In the genomic region with DNA sequence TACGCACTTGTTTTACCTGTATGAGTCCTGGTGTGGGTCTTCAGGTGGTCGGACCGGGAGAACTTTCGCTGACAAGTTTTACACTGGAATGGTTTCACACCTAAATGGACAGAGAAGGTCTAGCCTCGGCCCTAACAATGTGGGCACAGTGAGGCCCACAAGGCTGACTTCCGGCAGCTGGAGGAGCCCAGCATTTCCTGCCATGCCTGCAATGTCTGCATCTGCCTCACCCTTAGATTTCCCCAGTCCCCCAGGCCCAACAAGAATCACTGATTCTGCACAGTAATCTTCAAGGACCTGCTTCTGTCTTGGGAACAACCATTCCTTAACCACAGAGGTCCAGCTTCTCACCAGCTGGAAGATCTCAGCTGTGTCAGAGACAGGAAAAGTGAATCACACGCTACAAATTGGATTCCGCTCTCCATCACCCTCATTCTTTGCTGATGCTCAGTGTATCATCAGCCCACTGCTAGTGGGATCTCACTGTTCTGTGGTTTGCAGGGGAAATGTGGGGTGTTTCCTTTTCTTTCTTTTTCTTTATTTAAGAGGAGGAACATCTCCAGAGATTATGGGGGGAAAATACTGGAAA, we compare ENCODE assay signal across 19 cellular contexts. TPM values are rescaled to one million over a fixed set of nuclear protein-coding genes. Genes with fewer than 3 reads are reported as not detected.
DNase-seq lines count a peak whose midpoint lies in the region; TF ChIP-seq lines count a peak whose summit lies in the region.
"Had no signal": no experiment of that assay in that cellular context is flagged by ENCODE, and none has a peak within 500 bp of the region (broad histone marks: within the 10 kb centered on the region; RNA-seq: fewer than 3 reads in every experiment).

No MANE protein-coding gene starts in this region.

- TF ChIP-seq CTCF in astrocyte of the spinal cord (IDR thresholded peaks at IDR 0.05; ENCODE audit: low read depth, low read length), result no peak
- no peak for TF ChIP-seq CTCF in progenitor cell of endocrine pancreas (IDR thresholded peaks at IDR 0.05; ENCODE audit: unreplicated experiment)
- TF ChIP-seq CTCF in mammary epithelial cell (conservative IDR thresholded peaks at IDR 0.05 in 1 of 2, IDR thresholded peaks at IDR 0.05 in 1 of 2; ENCODE audit: extremely low read depth in 1 of 2, insufficient read depth in 1 of 2, low read depth in 1 of 2, low read length in 2 of 2), result no peak

- no peaks in the 10 kb centered on the region for H4K20me1 ChIP-seq in mammary epithelial cell (ENCODE audit: insufficient read depth, low read length)

- H3K4me3 ChIP-seq in astrocyte of the spinal cord (ENCODE audit: low read depth, low read length) (no peak overlapping the region), trophoblast cell (ENCODE audit: low read depth, low read length) (no peak overlapping the region), mammary epithelial cell (replicated peaks in 1 of 3; ENCODE audit: insufficient read depth in 1 of 3, low read depth in 2 of 3, low read length in 3 of 3) (no peak overlapping the region)
- H3K4me3 ChIP-seq: neural progenitor cell, sigmoid colon had no signal

- H3K9ac ChIP-seq in trophoblast cell (ENCODE audit: low read length) (no peak overlapping the region), mammary epithelial cell (ENCODE audit: insufficient read depth, low read length) (no peak overlapping the region)
- H3K9ac ChIP-seq: neural progenitor cell had no signal

- H3K27ac ChIP-seq in KOPT-K1 (ENCODE audit: low read depth, low read length, poor library complexity, severe bottlenecking) (peak overlapping the region; percentile 69), trophoblast cell (ENCODE audit: low read depth, low read length) (no peak overlapping the region), mammary epithelial cell (ENCODE audit: insufficient read depth, low read depth, low read length) (no peak overlapping the region)
- H3K27ac ChIP-seq: neural progenitor cell, sigmoid colon had no signal

- no TSS peak for BruUV-seq in mammary epithelial cell (replicated peaks; lab: Mats Ljungman, UMichigan)

- H4K12ac ChIP-seq in trophoblast cell (ENCODE audit: low read depth, low read length), result no peak overlapping the region

- no peak overlapping the region for H2AK5ac ChIP-seq in trophoblast cell (ENCODE audit: low read length)

- H3K79me2 ChIP-seq in trophoblast cell (ENCODE audit: control insufficient read depth, insufficient read depth, low read length, poor library complexity) (no peaks in the 10 kb centered on the region), mammary epithelial cell (ENCODE audit: insufficient read depth, low read length) (no peaks in the 10 kb centered on the region)

- peaks cover 46% of the 10 kb centered on the region for H3K27me3 Mint-ChIP-seq in progenitor cell of endocrine pancreas

- H3K36me3 ChIP-seq in KOPT-K1 (ENCODE audit: insufficient read depth, low read length) (peaks cover 40% of the 10 kb centered on the region), trophoblast cell (ENCODE audit: control insufficient read depth in 1 of 2, insufficient read depth in 2 of 2, low read length in 2 of 2) (no peaks in the 10 kb centered on the region), mammary epithelial cell (ENCODE audit: insufficient read depth, low read length) (no peaks in the 10 kb centered on the region)
- H3K36me3 ChIP-seq: neural progenitor cell, sigmoid colon had no signal

- dilution Hi-C loops in mammary epithelial cell (cut with HindIII; ENCODE audit: low sequenced_read_pairs), result no loop called here

- WGBS in trophoblast cell (ENCODE audit: extremely low coverage, insufficient coverage, insufficient read length), result no CpG with 5 or more reads among the region's 8 CpGs
- 91% methylated on average over 7 of the region's 8 CpGs for WGBS in mammary epithelial cell (ENCODE audit: low coverage, missing lambda C conversion rate)

- no peak overlapping the region for H2AFZ ChIP-seq in trophoblast cell (ENCODE audit: insufficient read depth, low read length, poor library complexity)
- H2AFZ ChIP-seq in mammary epithelial cell (ENCODE audit: low read depth, low read length), result no peak overlapping the region
- H2AFZ ChIP-seq: neural progenitor cell had no signal

- H3K14ac ChIP-seq in trophoblast cell (ENCODE audit: low read length), result no peak overlapping the region

- no peak overlapping the region for H2BK5ac ChIP-seq in trophoblast cell (ENCODE audit: low read depth, low read length, poor library complexity)

- intact Hi-C loops in mammary epithelial cell (cut with micrococcal nuclease), result no loop called here

- peak overlapping the region; percentile 45 for H2BK12ac ChIP-seq in trophoblast cell (ENCODE audit: low read length)

- DNase-seq in EH (ENCODE audit: low read depth) (peak; percentile 13), astrocyte of the spinal cord (ENCODE audit: low read depth, low spot score) (peak; percentile 77), trophoblast cell (no peak), progenitor cell of endocrine pancreas (ENCODE audit: low spot score, unreplicated experiment) (no peak), mammary epithelial cell (no peak), NCI-H774 (lab: John Stamatoyannopoulos, UW) (no peak), DMS 273 treated with DMSO at 0.1 percent for 48 hours (lab: John Stamatoyannopoulos, UW) (no peak)
- DNase-seq: activated CD4-positive, alpha-beta T cell treated with anti-CD3 and anti-CD28 coated beads, Interleukin-2, amount 50 U/mL, for 4 hours; activated naive CD8-positive, alpha-beta T cell treated with anti-CD3 and anti-CD28 coated beads, Interleukin-2, amount 50 U/mL, for 24 hours; activated T-cell treated with anti-CD3 and anti-CD28 coated beads, Interleukin-2, amount 50 U/mL, for 48 hours; DMS79; mesendoderm; sigmoid colon; stimulated activated CD4-positive, alpha-beta T cell treated with anti-CD3 and anti-CD28 coated beads, Interleukin-4, amount 100 ng/mL, for 4 hours had no signal

- in situ Hi-C loops in astrocyte of the spinal cord (cut with HindIII; ENCODE audit: low sequenced_read_pairs) (no loop called here), mammary epithelial cell (cut with MboI; ENCODE audit: low sequenced_read_pairs in 2 of 2) (no loop called here)

- no peaks in the 10 kb centered on the region for H3K9me3 Mint-ChIP-seq in progenitor cell of endocrine pancreas (ENCODE audit: low read depth)
- H3K9me3 Mint-ChIP-seq: activated naive CD8-positive, alpha-beta T cell treated with anti-CD3 and anti-CD28 coated beads, Interleukin-2, amount 50 U/mL, for 24 hours; CD14-positive monocyte; neural progenitor cell; type B pancreatic cell had no signal

- CTCF ChIA-PET in mammary epithelial cell (lab: Charles Lee; ENCODE audit: low non-redundant PET), result no interaction called here

- H3K18ac ChIP-seq in trophoblast cell (ENCODE audit: low read length), result no peak overlapping the region

- peaks cover 7% of the 10 kb centered on the region for H3K79me1 ChIP-seq in trophoblast cell (ENCODE audit: low read length)

- no peak overlapping the region for H3K4ac ChIP-seq in trophoblast cell (ENCODE audit: low read depth, low read length)

- H4K91ac ChIP-seq in trophoblast cell (ENCODE audit: low read depth, low read length), result peak overlapping the region; percentile 35

- H3K27me3 ChIP-seq in trophoblast cell (ENCODE audit: insufficient read depth, low read length) (no peaks in the 10 kb centered on the region), mammary epithelial cell (ENCODE audit: insufficient read depth, low read length) (no peaks in the 10 kb centered on the region)
- H3K27me3 ChIP-seq: neural progenitor cell, sigmoid colon had no signal

- H3K4me2 ChIP-seq in trophoblast cell (ENCODE audit: low read length) (no peak overlapping the region), mammary epithelial cell (ENCODE audit: insufficient read depth, low read depth, low read length) (no peak overlapping the region)
- H3K4me2 ChIP-seq: neural progenitor cell had no signal

- peaks cover 5 to 10% of the 10 kb centered on the region in 2 experiments for H3K4me1 ChIP-seq in trophoblast cell (ENCODE audit: control insufficient read depth in 1 of 2, insufficient read depth in 2 of 2, low read length in 2 of 2)
- H3K4me1 ChIP-seq in mammary epithelial cell (ENCODE audit: insufficient read depth, low read length), result no peaks in the 10 kb centered on the region
- H3K4me1 ChIP-seq: neural progenitor cell had no signal

- no peak overlapping the region for H4K8ac ChIP-seq in trophoblast cell (ENCODE audit: low read depth, low read length)

- H3K36me3 Mint-ChIP-seq in progenitor cell of endocrine pancreas (ENCODE audit: insufficient read depth), result no peaks in the 10 kb centered on the region
- H3K36me3 Mint-ChIP-seq: CD14-positive monocyte, neural progenitor cell, type B pancreatic cell had no signal

- no peak overlapping the region for H3K23ac ChIP-seq in trophoblast cell (ENCODE audit: low read length)

- no peak overlapping the region for H3K27ac Mint-ChIP-seq in progenitor cell of endocrine pancreas
- H3K27ac Mint-ChIP-seq: activated naive CD8-positive, alpha-beta T cell treated with anti-CD3 and anti-CD28 coated beads, Interleukin-2, amount 50 U/mL, for 24 hours; CD14-positive monocyte; neural progenitor cell; type B pancreatic cell had no signal

- H2BK120ac ChIP-seq in trophoblast cell (ENCODE audit: insufficient read depth, low read length, poor library complexity), result no peak overlapping the region

- H3K9me3 ChIP-seq in KOPT-K1 (ENCODE audit: insufficient read depth, low read length, poor library complexity, severe bottlenecking) (no peaks in the 10 kb centered on the region), trophoblast cell (ENCODE audit: insufficient read depth, low read depth, low read length) (no peaks in the 10 kb centered on the region), mammary epithelial cell (replicated peaks; ENCODE audit: insufficient read depth, low read length) (no peaks in the 10 kb centered on the region)
- H3K9me3 ChIP-seq: sigmoid colon had no signal

- no peaks in the 10 kb centered on the region for H3K4me1 Mint-ChIP-seq in progenitor cell of endocrine pancreas (ENCODE audit: low read depth)
- H3K4me1 Mint-ChIP-seq: activated naive CD8-positive, alpha-beta T cell treated with anti-CD3 and anti-CD28 coated beads, Interleukin-2, amount 50 U/mL, for 24 hours; neural progenitor cell had no signal

- H3K4me3 Mint-ChIP-seq in progenitor cell of endocrine pancreas (ENCODE audit: low read depth), result no peak overlapping the region
- H3K4me3 Mint-ChIP-seq: activated naive CD8-positive, alpha-beta T cell treated with anti-CD3 and anti-CD28 coated beads, Interleukin-2, amount 50 U/mL, for 24 hours; CD14-positive monocyte; neural progenitor cell; type B pancreatic cell had no signal

RNA-seq across cellular contexts. Expression of gene WT1, which starts 43.3 kb away (rescaled TPM):
- polyA plus RNA-seq in trophoblast cell (2013), result 1.1 and 1.3 TPM in 2 replicates
- not detected in 2 replicates for total RNA-seq in progenitor cell of endocrine pancreas
- total RNA-seq in mammary epithelial cell, result not detected
- not detected for polyA plus RNA-seq in mammary epithelial cell
- not detected for polyA minus RNA-seq in mammary epithelial cell
- total RNA-seq: chondrocyte had no signal
- polyA plus RNA-seq: CD14-positive monocyte had no signal

Comparison
In these comparisons a context has a peak if more than half of its experiments do, and no peak if none do; other contexts are left out.
1. DNase-seq: peak in EH (single experiment) and astrocyte of the spinal cord (single experiment); none in trophoblast cell (0 of 2), progenitor cell of endocrine pancreas (single experiment), mammary epithelial cell (single experiment), NCI-H774 (single experiment) and DMS 273 treated with DMSO at 0.1 percent for 48 hours (single experiment).